In the genomic region with DNA sequence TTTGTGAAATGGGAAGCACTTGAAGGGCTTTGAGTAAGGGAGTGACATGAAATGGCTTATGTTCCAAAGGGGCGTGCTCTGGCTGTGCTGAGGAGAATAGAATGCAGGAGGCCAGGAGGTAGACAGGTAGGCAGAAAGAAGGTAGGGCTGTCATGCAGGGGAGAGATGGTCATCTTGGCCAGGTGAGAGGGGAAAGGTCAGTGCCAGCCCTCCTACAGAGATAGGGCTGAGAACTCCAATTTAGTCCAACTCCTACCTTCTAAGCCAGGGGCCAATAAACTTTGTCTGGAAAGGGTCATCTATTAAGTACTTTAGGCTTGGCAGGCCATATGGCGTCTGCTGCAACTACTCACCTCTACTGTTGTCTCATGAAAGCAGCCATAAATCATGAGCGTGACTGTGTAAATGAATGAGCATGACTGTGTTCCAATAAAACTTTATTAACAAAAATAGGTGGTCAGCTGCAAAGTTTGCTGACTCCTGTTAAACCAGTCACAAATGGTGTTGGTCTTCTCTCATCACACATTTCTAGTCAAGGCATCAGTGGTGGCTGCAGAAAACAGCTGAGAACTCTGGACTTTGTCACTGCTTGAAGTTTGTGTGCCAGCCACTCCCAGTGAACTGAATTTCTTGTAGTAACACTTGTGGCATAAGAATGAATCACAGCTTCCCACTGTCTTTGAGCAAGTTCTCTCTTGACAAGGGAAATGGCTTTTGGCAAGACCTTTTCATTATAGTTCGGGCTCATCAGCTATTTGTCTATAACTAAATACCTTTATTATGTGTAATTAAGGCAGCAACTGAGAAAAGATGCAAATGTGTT, we compare ENCODE assay signal across 24 cellular contexts. TPM values are rescaled to one million over a fixed set of nuclear protein-coding genes. Genes with fewer than 3 reads are reported as not detected.
DNase-seq lines count a peak whose midpoint lies in the region; ATAC-seq and TF ChIP-seq lines count a peak whose summit lies in the region.
"Had no signal": no experiment of that assay in that cellular context is flagged by ENCODE, and none has a peak within 500 bp of the region (broad histone marks: within the 10 kb centered on the region; RNA-seq: fewer than 3 reads in every experiment).

No MANE protein-coding gene starts in this region.

- H3K27me3 Mint-ChIP-seq in glutamatergic neuron (ENCODE audit: unreplicated experiment) = peaks cover 3% of the 10 kb centered on the region
- H3K27me3 Mint-ChIP-seq: IgD-negative memory B cell had no signal

- intact Hi-C loops in mammary epithelial cell (cut with micrococcal nuclease) (loop anchor here (1.0 to 10.0 kb wide), 4 partner anchors 28 to 403 kb away; a partner anchor contains a TSS), left colon (cut with DNase I, micrococcal nuclease) (loop anchor here in 1 of 2 donors (10.0 kb wide), 1 partner anchor 333 kb away; no protein-coding TSS in a partner anchor), tibial artery (cut with DNase I; ENCODE audit: low total_unique reads) (no loop called here)

- H3K27me3 ChIP-seq in mammary epithelial cell (ENCODE audit: insufficient read depth, low read length) (no peaks in the 10 kb centered on the region), tibial artery (no peaks in the 10 kb centered on the region)
- H3K27me3 ChIP-seq: body of pancreas, spleen had no signal

- H3K4me3 Mint-ChIP-seq in glutamatergic neuron (ENCODE audit: unreplicated experiment) = no peak overlapping the region
- H3K4me3 Mint-ChIP-seq: activated naive CD8-positive, alpha-beta T cell treated with anti-CD3 and anti-CD28 coated beads for 36 hours; IgD-negative memory B cell; neural crest cell had no signal

- TF ChIP-seq CTCF in mammary epithelial cell (conservative IDR thresholded peaks at IDR 0.05 in 1 of 2, IDR thresholded peaks at IDR 0.05 in 1 of 2; ENCODE audit: extremely low read depth in 1 of 2, insufficient read depth in 1 of 2, low read depth in 1 of 2, low read length in 2 of 2) (peak in 1 of 2 donors; percentile 6), tibial artery (IDR thresholded peaks at IDR 0.05) (no peak), glutamatergic neuron (IDR thresholded peaks at IDR 0.05; ENCODE audit: partially characterized antibody, unreplicated experiment) (no peak)

- H3K27ac Mint-ChIP-seq in glutamatergic neuron (ENCODE audit: unreplicated experiment) = no peak overlapping the region
- H3K27ac Mint-ChIP-seq: activated naive CD8-positive, alpha-beta T cell treated with anti-CD3 and anti-CD28 coated beads for 36 hours; IgD-negative memory B cell had no signal

- H3K79me2 ChIP-seq in mammary epithelial cell (ENCODE audit: insufficient read depth, low read length) = no peaks in the 10 kb centered on the region

- peak overlapping the region; percentile 42 for H3K4me2 ChIP-seq in mammary epithelial cell (ENCODE audit: insufficient read depth, low read depth, low read length)

- CTCF ChIA-PET in mammary epithelial cell (lab: Charles Lee; ENCODE audit: low non-redundant PET) = interaction anchor here (0.6 to 1.2 kb wide), 2 partner anchors 76 to 160 kb away, joined by 3 to 4 read pairs; no protein-coding TSS in a partner anchor

- ATAC-seq in left colon = peak; percentile 95
- ATAC-seq: activated CD4-positive, CD25-positive, alpha-beta regulatory T cell treated with anti-CD3 and anti-CD28 coated beads, Interleukin-2, amount 50 U/mL, for 24 hours; body of pancreas; HCT116 had no signal

- H3K4me1 Mint-ChIP-seq in glutamatergic neuron (ENCODE audit: low read depth, unreplicated experiment) = peaks cover 3% of the 10 kb centered on the region
- H3K4me1 Mint-ChIP-seq: neural crest cell had no signal

- H3K36me3 ChIP-seq in mammary epithelial cell (ENCODE audit: insufficient read depth, low read length) (no peaks in the 10 kb centered on the region), tibial artery (no peaks in the 10 kb centered on the region)
- H3K36me3 ChIP-seq: prostate gland, spleen had no signal

- peak overlapping the region; percentile 14 for H2AFZ ChIP-seq in mammary epithelial cell (ENCODE audit: low read depth, low read length)

- BruUV-seq in mammary epithelial cell (replicated peaks; lab: Mats Ljungman, UMichigan) = no TSS peak

- H3K4me1 ChIP-seq in mammary epithelial cell (ENCODE audit: insufficient read depth, low read length) (peaks cover 41% of the 10 kb centered on the region), tibial artery (no peaks in the 10 kb centered on the region)
- H3K4me1 ChIP-seq: body of pancreas, prostate gland had no signal

- WGBS in mammary epithelial cell (ENCODE audit: low coverage, missing lambda C conversion rate) = 56% methylated on average over 4 of the region's 4 CpGs

- dilution Hi-C loops in mammary epithelial cell (cut with HindIII; ENCODE audit: low sequenced_read_pairs) = no loop called here

- peak overlapping the region; percentile 20 for H3K27ac ChIP-seq in mammary epithelial cell (ENCODE audit: insufficient read depth, low read depth, low read length)
- no peak overlapping the region for H3K27ac ChIP-seq in tibial artery
- H3K27ac ChIP-seq: body of pancreas, HL-60, prostate gland, spleen had no signal

- in situ Hi-C loops in mammary epithelial cell (cut with MboI; ENCODE audit: low sequenced_read_pairs in 2 of 2) = no loop called here

- peaks cover 3% of the 10 kb centered on the region for H3K9me3 Mint-ChIP-seq in glutamatergic neuron (ENCODE audit: unreplicated experiment)
- H3K9me3 Mint-ChIP-seq: activated naive CD8-positive, alpha-beta T cell treated with anti-CD3 and anti-CD28 coated beads for 36 hours; IgD-negative memory B cell had no signal

- no peak overlapping the region for H3K4me3 ChIP-seq in mammary epithelial cell (replicated peaks in 1 of 3; ENCODE audit: insufficient read depth in 1 of 3, low read depth in 2 of 3, low read length in 3 of 3)
- no peak overlapping the region for H3K4me3 ChIP-seq in tibial artery
- H3K4me3 ChIP-seq: body of pancreas, prostate gland, spleen had no signal

- DNase-seq in A172 (ENCODE audit: low spot score) = peak; percentile 9
- DNase-seq in M059J (ENCODE audit: low read depth) = peak; percentile 28
- peak; percentile 91 for DNase-seq in mammary epithelial cell
- DNase-seq in left colon = no peak
- DNase-seq in activated CD4-positive, CD25-positive, alpha-beta regulatory T cell (lab: John Stamatoyannopoulos, UW) = no peak
- no peak for DNase-seq in tibial artery
- DNase-seq in glutamatergic neuron = no peak
- no peak for DNase-seq in amniotic stem cell (lab: John Stamatoyannopoulos, UW)
- DNase-seq: activated CD8-positive, alpha-beta memory T cell treated with anti-CD3 and anti-CD28 coated beads for 24 hours; activated naive CD8-positive, alpha-beta T cell treated with anti-CD3 and anti-CD28 coated beads for 36 hours; body of pancreas; C1 segment of cervical spinal cord; kidney glomerular epithelial cell; NCI-H2029 treated with DMSO at 0.1 percent for 48 hours; NCI-H510A; spleen; substantia nigra had no signal

- no peaks in the 10 kb centered on the region for H4K20me1 ChIP-seq in mammary epithelial cell (ENCODE audit: insufficient read depth, low read length)

- no peaks in the 10 kb centered on the region for H3K36me3 Mint-ChIP-seq in glutamatergic neuron (ENCODE audit: unreplicated experiment)
- H3K36me3 Mint-ChIP-seq: activated naive CD8-positive, alpha-beta T cell treated with anti-CD3 and anti-CD28 coated beads for 36 hours; IgD-negative memory B cell had no signal

- no peak overlapping the region for H3K9ac ChIP-seq in mammary epithelial cell (ENCODE audit: insufficient read depth, low read length)

- no peaks in the 10 kb centered on the region for H3K9me3 ChIP-seq in mammary epithelial cell (replicated peaks; ENCODE audit: insufficient read depth, low read length)
- no peaks in the 10 kb centered on the region for H3K9me3 ChIP-seq in tibial artery
- H3K9me3 ChIP-seq: body of pancreas, prostate gland, spleen had no signal

RNA-seq across cellular contexts. Expression of a gene that starts 32.0 kb away (rescaled TPM):
- total RNA-seq in A172 (2014; rRNA removed; shearing (Covaris generic)) = not detected in 2 replicates
- total RNA-seq in M059J (2014; rRNA removed; shearing (Covaris generic)) = not detected in 2 replicates
- total RNA-seq in mammary epithelial cell (not detected), left colon (1 to 10 TPM; 2.9 to 3.5 TPM), glutamatergic neuron (ENCODE audit: unreplicated experiment) (not detected)
- not detected for polyA plus RNA-seq in mammary epithelial cell
- not detected for polyA minus RNA-seq in mammary epithelial cell
- total RNA-seq: neural crest cell, SK-MEL-5 had no signal

RNA-seq across cellular contexts. Expression of a gene that starts 54.7 kb away (rescaled TPM):
- total RNA-seq in A172 (2014; rRNA removed; shearing (Covaris generic)) = 20.9 and 26.0 TPM in 2 replicates
- total RNA-seq in M059J (2014; rRNA removed; shearing (Covaris generic)) = 12.0 and 24.9 TPM in 2 replicates
- total RNA-seq in mammary epithelial cell = 100 to 1,000 TPM in 1 of 2 donors, 10 to 100 TPM in 1; 32.2 to 134 TPM
- 29.5 TPM for polyA plus RNA-seq in mammary epithelial cell
- polyA minus RNA-seq in mammary epithelial cell = 58.6 TPM
- total RNA-seq in left colon = 10 to 100 TPM; 27.5 to 29.8 TPM
- total RNA-seq in glutamatergic neuron (ENCODE audit: unreplicated experiment) = 110 TPM
- polyA plus RNA-seq: IgD-negative memory B cell had no signal

Comparison
In these comparisons a context has a peak if more than half of its experiments do, and no peak if none do; other contexts are left out.
1. DNase-seq: peak in A172 (single experiment), M059J (single experiment) and mammary epithelial cell (single experiment); none in left colon (0 of 2), activated CD4-positive, CD25-positive, alpha-beta regulatory T cell (0 of 4), tibial artery (0 of 2), glutamatergic neuron (single experiment) and amniotic stem cell (single experiment).